Comparison of ENCODE assay signal across 26 cellular contexts in genomic region chr5:67992919-67993318, GRCh38.
A peak's percentile ranks its signal among the peaks of the same experiment; 100 is the strongest.
DNase-seq lines count a peak whose midpoint lies in the region; ATAC-seq, FAIRE-seq and TF ChIP-seq lines count a peak whose summit lies in the region.
"Had no signal": no experiment of that assay in that cellular context is flagged by ENCODE, and none has a peak within 500 bp of the region (broad histone marks: within the 10 kb centered on the region; RNA-seq: fewer than 3 reads in every experiment).

No MANE protein-coding gene starts in this region.

- POLR2A ChIA-PET in HepG2 (lab: Yijun Ruan, JAX): no interaction called here

- in situ Hi-C loops in HepG2 (cut with HindIII; ENCODE audit: extremely low pct_ligation_motif_present, low pct_unique_long_range_greater_than_20kb): no loop called here

- H3K4me1 ChIP-seq in heart left ventricle: peaks cover 0 to 20% (median 9%) of the 10 kb centered on the region in 12 donors
- peaks cover 0 to 8% of the 10 kb centered on the region in 2 donors for H3K4me1 ChIP-seq in right atrium auricular region
- peaks cover 5 to 44% (median 7%) of the 10 kb centered on the region in 3 donors for H3K4me1 ChIP-seq in gastroesophageal sphincter
- H3K4me1 ChIP-seq in HepG2 (ENCODE audit: insufficient read depth, low read length): no peaks in the 10 kb centered on the region
- H3K4me1 ChIP-seq: HAP-1 had no signal

- TF ChIP-seq CTCF in heart left ventricle (IDR thresholded peaks at IDR 0.05) (no peak), right atrium auricular region (IDR thresholded peaks at IDR 0.05) (no peak), gastroesophageal sphincter (IDR thresholded peaks at IDR 0.05) (no peak), HepG2 (CRISPR knock-in tag; IDR thresholded peaks at IDR 0.05) (no peak)

- no peak for TF ChIP-seq RAD21 in HepG2 (CRISPR knock-in tag; IDR thresholded peaks at IDR 0.05)

- FAIRE-seq in HepG2 (lab: Jason Lieb, UNC): no peak
- FAIRE-seq: A204.1, colon, GM12878, small intestine had no signal

- H3K27me3 ChIP-seq in heart left ventricle (no peaks in the 10 kb centered on the region), right atrium auricular region (no peaks in the 10 kb centered on the region), gastroesophageal sphincter (no peaks in the 10 kb centered on the region), HepG2 (ENCODE audit: control insufficient read depth in 1 of 2, insufficient read depth in 2 of 2, low read length in 2 of 2) (no peaks in the 10 kb centered on the region)
- H3K27me3 ChIP-seq: stomach had no signal

- H3K27ac ChIP-seq in heart left ventricle: no peak overlapping the region
- no peak overlapping the region for H3K27ac ChIP-seq in right atrium auricular region
- peak overlapping the region; percentile 13 to 63 (median 52) for H3K27ac ChIP-seq in gastroesophageal sphincter
- H3K27ac ChIP-seq in HepG2 (ENCODE audit: extremely low read length, insufficient read depth, low read length): no peak overlapping the region
- H3K27ac ChIP-seq: C4-2B, stomach had no signal

- CTCF ChIA-PET in HepG2 (lab: Yijun Ruan, JAX; ENCODE audit: low intra/inter-chr PET ratio, low total read pairs): no interaction called here

- no peaks in the 10 kb centered on the region for H3K79me2 ChIP-seq in HepG2 (ENCODE audit: insufficient read depth, low read length)

- no peaks in the 10 kb centered on the region for H4K20me1 ChIP-seq in HepG2 (ENCODE audit: insufficient read depth, low read length)

- DNase-seq in heart left ventricle: no peak
- no peak for DNase-seq in right atrium auricular region (ENCODE audit: low spot score)
- DNase-seq in cerebellar cortex (ENCODE audit: low spot score): peak; percentile 21
- no peak for DNase-seq in dedifferentiated amniotic fluid mesenchymal stem cell (ENCODE audit: extremely low spot score)
- no peak for DNase-seq in 8988T
- no peak for DNase-seq in stimulated activated CD4-positive, alpha-beta T cell treated with anti-CD3 and anti-CD28 coated beads, Interleukin-2, amount 100 ng/mL, for 48 hours
- DNase-seq in HepG2 (ENCODE audit: low spot score): no peak
- DNase-seq: activated CD4-positive, alpha-beta T cell treated with anti-CD3 and anti-CD28 coated beads, Interleukin-2, amount 10 ng/mL, durations not matched to agents 7 days and 5 days; activated effector memory CD4-positive, alpha-beta T cell treated with anti-CD3 and anti-CD28 coated beads, Interleukin-2, amount 50 U/mL, for 16 hours; amygdala; DMS 273 treated with DMSO at 0.1 percent for 48 hours; GF-D8; naive thymus-derived CD4-positive, alpha-beta T cell; NCI-H1417; NCI-H2107; SHP77 treated with DMSO at 0.1 percent for 48 hours; small intestine; stimulated activated CD4-positive, alpha-beta T cell treated with anti-CD3 and anti-CD28 coated beads, Interleukin-4, amount 100 ng/mL, for 1 hour; stomach; T-helper 1 cell had no signal

- H3K9me3 ChIP-seq in heart left ventricle: peaks cover 0 to 6% (median 0%) of the 10 kb centered on the region in 12 donors
- no peaks in the 10 kb centered on the region for H3K9me3 ChIP-seq in right atrium auricular region
- H3K9me3 ChIP-seq in gastroesophageal sphincter: no peaks in the 10 kb centered on the region
- H3K9me3 ChIP-seq in HepG2 (ENCODE audit: low read length): no peaks in the 10 kb centered on the region
- H3K9me3 ChIP-seq: HAP-1, stomach had no signal

- 34 to 49% (median 40%) methylated on average over 3 of the region's 3 CpGs for WGBS in heart left ventricle, 4 donors
- 16 to 17% methylated on average over 3 of the region's 3 CpGs for WGBS in gastroesophageal sphincter (ENCODE audit: low coverage in 1 of 2), 2 donors
- WGBS in HepG2 (ENCODE audit: low lambda C conversion rate): 0% methylated on average over 3 of the region's 3 CpGs

- ATAC-seq in heart left ventricle: peak in 3 of 4 donors; percentile 20 to 60 (median 46)
- no peak for ATAC-seq in gastroesophageal sphincter
- ATAC-seq in HepG2: no peak
- ATAC-seq: GM12878; naive thymus-derived CD4-positive, alpha-beta T cell had no signal

- no peak overlapping the region for H3K9ac ChIP-seq in HepG2 (ENCODE audit: insufficient read depth, low read depth, low read length)

- TF ChIP-seq POLR2A in heart left ventricle (IDR thresholded peaks at IDR 0.05): no peak
- TF ChIP-seq POLR2A in gastroesophageal sphincter (IDR thresholded peaks at IDR 0.05): no peak
- no peak for TF ChIP-seq POLR2A in HepG2 (IDR thresholded peaks at IDR 0.05; ENCODE audit: insufficient read depth in 1 of 2, low read depth in 2 of 2, low read length in 2 of 2)

- no peak for TF ChIP-seq EP300 in gastroesophageal sphincter (IDR thresholded peaks at IDR 0.05)
- TF ChIP-seq EP300 in HepG2 (IDR thresholded peaks at IDR 0.05; ENCODE audit: low read depth in 2 of 2, low read length in 2 of 2): no peak
- no peak for TF ChIP-seq EP300 in HepG2 (CRISPR knock-in tag; IDR thresholded peaks at IDR 0.05; ENCODE audit: borderline replicate concordance)

- no peak overlapping the region for H3K4me2 ChIP-seq in HepG2 (ENCODE audit: low read depth, low read length)

- intact Hi-C loops in heart left ventricle (cut with DNase I): no loop called here
- intact Hi-C loops in HepG2 (cut with micrococcal nuclease; ENCODE audit: unreplicated experiment): no loop called here

- H2AFZ ChIP-seq in HepG2 (ENCODE audit: low read length): no peak overlapping the region

- no peaks in the 10 kb centered on the region for H3K36me3 ChIP-seq in heart left ventricle
- H3K36me3 ChIP-seq in right atrium auricular region: no peaks in the 10 kb centered on the region
- H3K36me3 ChIP-seq in gastroesophageal sphincter: no peaks in the 10 kb centered on the region
- no peaks in the 10 kb centered on the region for H3K36me3 ChIP-seq in HepG2 (replicated peaks in 1 of 2; ENCODE audit: control insufficient read depth in 1 of 2, insufficient read depth in 2 of 2, low read length in 2 of 2)
- H3K36me3 ChIP-seq: HAP-1, stomach had no signal

- no TSS peak for BruUV-seq in HepG2 (replicated peaks; lab: Mats Ljungman, UMichigan)

- no peak overlapping the region for H3K4me3 ChIP-seq in heart left ventricle
- H3K4me3 ChIP-seq in right atrium auricular region: no peak overlapping the region
- no peak overlapping the region for H3K4me3 ChIP-seq in gastroesophageal sphincter
- no peak overlapping the region for H3K4me3 ChIP-seq in HepG2 (replicated peaks in 1 of 3; ENCODE audit: insufficient read depth in 1 of 3, low read depth in 2 of 3, low read length in 3 of 3)
- H3K4me3 ChIP-seq: GM12878, HAP-1, stomach had no signal

TF ChIP-seq in HepG2, 621 proteins besides CTCF, POLR2A, EP300 and RAD21 (continues in another document):
- TF ChIP-seq FOXA1 (IDR thresholded peaks at IDR 0.05) (no peak), FOXA1 (CRISPR knock-in tag; IDR thresholded peaks at IDR 0.05) (no peak), PCBP2 (optimal IDR thresholded peaks at IDR 0.05; ENCODE audit: low read depth, low read length, poor library complexity, severe bottlenecking) (no peak), ZNF253 (CRISPR knock-in tag; IDR thresholded peaks at IDR 0.05; ENCODE audit: borderline replicate concordance) (no peak), TP53 (CRISPR knock-in tag; conservative IDR thresholded peaks at IDR 0.05) (no peak), ZNF207 (IDR thresholded peaks at IDR 0.05; ENCODE audit: borderline replicate concordance) (no peak), HOXA7 (CRISPR knock-in tag; IDR thresholded peaks at IDR 0.05) (no peak), POLR2AphosphoS2 (IDR thresholded peaks at IDR 0.05; ENCODE audit: low read depth, low read length) (no peak), ZNF691 (CRISPR knock-in tag; IDR thresholded peaks at IDR 0.05; ENCODE audit: borderline replicate concordance, low read depth) (no peak), SMAD9 (CRISPR knock-in tag; IDR thresholded peaks at IDR 0.05) (no peak), IKZF4 (CRISPR knock-in tag; IDR thresholded peaks at IDR 0.05; ENCODE audit: borderline replicate concordance, low read depth, not compliant biosample characterization) (no peak), ZNF432 (CRISPR knock-in tag; IDR thresholded peaks at IDR 0.05; ENCODE audit: borderline replicate concordance) (no peak)
- TF ChIP-seq, protein P1, sequence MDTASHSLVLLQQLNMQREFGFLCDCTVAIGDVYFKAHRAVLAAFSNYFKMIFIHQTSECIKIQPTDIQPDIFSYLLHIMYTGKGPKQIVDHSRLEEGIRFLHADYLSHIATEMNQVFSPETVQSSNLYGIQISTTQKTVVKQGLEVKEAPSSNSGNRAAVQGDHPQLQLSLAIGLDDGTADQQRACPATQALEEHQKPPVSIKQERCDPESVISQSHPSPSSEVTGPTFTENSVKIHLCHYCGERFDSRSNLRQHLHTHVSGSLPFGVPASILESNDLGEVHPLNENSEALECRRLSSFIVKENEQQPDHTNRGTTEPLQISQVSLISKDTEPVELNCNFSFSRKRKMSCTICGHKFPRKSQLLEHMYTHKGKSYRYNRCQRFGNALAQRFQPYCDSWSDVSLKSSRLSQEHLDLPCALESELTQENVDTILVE (CRISPR knock-in tag; IDR thresholded peaks at IDR 0.05): no peak
- TF ChIP-seq, protein P2, sequence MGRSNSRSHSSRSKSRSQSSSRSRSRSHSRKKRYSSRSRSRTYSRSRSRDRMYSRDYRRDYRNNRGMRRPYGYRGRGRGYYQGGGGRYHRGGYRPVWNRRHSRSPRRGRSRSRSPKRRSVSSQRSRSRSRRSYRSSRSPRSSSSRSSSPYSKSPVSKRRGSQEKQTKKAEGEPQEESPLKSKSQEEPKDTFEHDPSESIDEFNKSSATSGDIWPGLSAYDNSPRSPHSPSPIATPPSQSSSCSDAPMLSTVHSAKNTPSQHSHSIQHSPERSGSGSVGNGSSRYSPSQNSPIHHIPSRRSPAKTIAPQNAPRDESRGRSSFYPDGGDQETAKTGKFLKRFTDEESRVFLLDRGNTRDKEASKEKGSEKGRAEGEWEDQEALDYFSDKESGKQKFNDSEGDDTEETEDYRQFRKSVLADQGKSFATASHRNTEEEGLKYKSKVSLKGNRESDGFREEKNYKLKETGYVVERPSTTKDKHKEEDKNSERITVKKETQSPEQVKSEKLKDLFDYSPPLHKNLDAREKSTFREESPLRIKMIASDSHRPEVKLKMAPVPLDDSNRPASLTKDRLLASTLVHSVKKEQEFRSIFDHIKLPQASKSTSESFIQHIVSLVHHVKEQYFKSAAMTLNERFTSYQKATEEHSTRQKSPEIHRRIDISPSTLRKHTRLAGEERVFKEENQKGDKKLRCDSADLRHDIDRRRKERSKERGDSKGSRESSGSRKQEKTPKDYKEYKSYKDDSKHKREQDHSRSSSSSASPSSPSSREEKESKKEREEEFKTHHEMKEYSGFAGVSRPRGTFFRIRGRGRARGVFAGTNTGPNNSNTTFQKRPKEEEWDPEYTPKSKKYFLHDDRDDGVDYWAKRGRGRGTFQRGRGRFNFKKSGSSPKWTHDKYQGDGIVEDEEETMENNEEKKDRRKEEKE (IDR thresholded peaks at IDR 0.05): no peak

Comparison
In these comparisons a context has a peak if more than half of its experiments do, and no peak if none do; other contexts are left out.
1. ATAC-seq: peak in heart left ventricle (3 of 4); none in gastroesophageal sphincter (single experiment) and HepG2 (single experiment).
2. H3K27ac ChIP-seq: peak in gastroesophageal sphincter (4 of 4); none in heart left ventricle (0 of 12), right atrium auricular region (0 of 2) and HepG2 (single experiment).